In the genomic region with DNA sequence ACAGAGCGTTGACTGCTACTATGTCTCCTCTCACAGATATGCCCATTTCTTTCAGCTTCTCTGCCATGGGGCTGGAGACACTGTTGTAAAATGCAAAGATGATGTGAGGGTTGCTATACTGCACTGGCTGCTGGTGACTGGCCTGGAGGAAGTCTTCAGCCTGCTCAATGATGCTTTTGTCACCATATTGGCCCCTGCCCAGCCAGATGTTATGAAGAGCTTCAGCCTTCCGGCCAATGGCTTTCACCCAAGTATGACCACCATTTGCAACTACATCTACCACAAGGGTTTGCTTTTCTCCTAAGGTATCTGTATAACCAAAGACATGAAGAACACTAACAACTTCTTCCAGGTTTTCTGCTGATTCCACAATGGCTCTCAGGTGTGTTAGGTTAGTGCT, we compare ENCODE assay signal across 14 cellular contexts. TPM values are rescaled to one million over a fixed set of nuclear protein-coding genes. Genes with fewer than 3 reads are reported as not detected.
DNase-seq lines count a peak whose midpoint lies in the region; ATAC-seq and TF ChIP-seq lines count a peak whose summit lies in the region.
"Had no signal": no experiment of that assay in that cellular context is flagged by ENCODE, and none has a peak within 500 bp of the region (broad histone marks: within the 10 kb centered on the region; RNA-seq: fewer than 3 reads in every experiment).

No MANE protein-coding gene starts in this region.

- DNase-seq in activated T-cell treated with anti-CD3 and anti-CD28 coated beads, Interleukin-2, amount 50 U/mL, for 72 hours = no peak
- no peak for DNase-seq in activated T-cell treated with anti-CD3 and anti-CD28 coated beads, Interleukin-2, amount 50 U/mL, for 48 hours
- DNase-seq in WTC11 (ENCODE audit: low spot score) (no peak), hepatocyte (ENCODE audit: low spot score) (no peak), EL (no peak), lower leg skin (ENCODE audit: low spot score in 2 of 2) (no peak)
- DNase-seq: activated CD8-positive, alpha-beta memory T cell treated with anti-CD3 and anti-CD28 coated beads, Interleukin-2, amount 50 U/mL, for 48 hours; cerebellar nuclear complex; NCI-H187 treated with DMSO at 0.1 percent for 48 hours; retina; T1000; thyroid gland had no signal

- H3K36me3 ChIP-seq in hepatocyte (replicated peaks; ENCODE audit: insufficient read depth, low read depth) (no peaks in the 10 kb centered on the region), skeletal muscle satellite cell (ENCODE audit: insufficient read depth, low read length) (peaks cover 3% of the 10 kb centered on the region)
- H3K36me3 ChIP-seq: thyroid gland had no signal

- 97% methylated on average over 2 of the region's 2 CpGs for WGBS in hepatocyte (ENCODE audit: low lambda C conversion rate, missing lambda C conversion rate)
- 89 to 92% methylated on average over 2 of the region's 2 CpGs for WGBS in lower leg skin, 2 donors

- peak overlapping the region; percentile 90 for H3K4me3 ChIP-seq in hepatocyte
- H3K4me3 ChIP-seq in skeletal muscle satellite cell (ENCODE audit: low read length) = no peak overlapping the region
- H3K4me3 ChIP-seq in lower leg skin (ENCODE audit: low read depth, poor library complexity, severe bottlenecking) = no peak overlapping the region

- H3K36me3 Mint-ChIP-seq in activated T-cell treated with anti-CD3 and anti-CD28 coated beads, Interleukin-2, amount 50 U/mL, for 72 hours (ENCODE audit: insufficient read depth in 2 of 2) = peaks cover 0 to 6% of the 10 kb centered on the region in 2 donors
- H3K36me3 Mint-ChIP-seq in WTC11 = peaks cover 23% of the 10 kb centered on the region

- CTCF ChIA-PET in WTC11 (lab: Charles Lee) = interaction anchor here (1.0 to 1.4 kb wide), 2 partner anchors 31 to 544 kb away, joined by 3 to 6 read pairs; no protein-coding TSS in a partner anchor

- no peak for ATAC-seq in activated T-cell treated with anti-CD3 and anti-CD28 coated beads, Interleukin-2, amount 50 U/mL, for 72 hours (replicated peaks in 1 of 2)
- no peak for ATAC-seq in WTC11
- no peak for ATAC-seq in HG02588 (IDR thresholded peaks at IDR 0.05; ENCODE audit: unreplicated experiment)

- no peaks in the 10 kb centered on the region for H3K9me3 Mint-ChIP-seq in activated T-cell treated with anti-CD3 and anti-CD28 coated beads, Interleukin-2, amount 50 U/mL, for 72 hours
- no peaks in the 10 kb centered on the region for H3K9me3 Mint-ChIP-seq in WTC11

- H3K9ac ChIP-seq in skeletal muscle satellite cell (ENCODE audit: low read depth, low read length) = no peak overlapping the region

- POLR2A ChIA-PET in WTC11 (lab: Charles Lee) = interaction anchor here (0.6 kb wide), 1 partner anchor 23 kb away, joined by 5 read pairs; no protein-coding TSS in a partner anchor

- H3K27ac ChIP-seq in hepatocyte = peak overlapping the region; percentile 82
- H3K27ac ChIP-seq: thyroid gland had no signal

- H3K27me3 Mint-ChIP-seq in activated T-cell treated with anti-CD3 and anti-CD28 coated beads, Interleukin-2, amount 50 U/mL, for 72 hours (ENCODE audit: low read depth) = no peaks in the 10 kb centered on the region
- no peaks in the 10 kb centered on the region for H3K27me3 Mint-ChIP-seq in WTC11 (ENCODE audit: low read depth)

- peaks cover 54% of the 10 kb centered on the region for H3K4me1 Mint-ChIP-seq in activated T-cell treated with anti-CD3 and anti-CD28 coated beads, Interleukin-2, amount 50 U/mL, for 72 hours (ENCODE audit: low read depth)
- peaks cover 36% of the 10 kb centered on the region for H3K4me1 Mint-ChIP-seq in WTC11

- TF ChIP-seq POLR2A in lower leg skin (IDR thresholded peaks at IDR 0.05) = no peak

- intact Hi-C loops in lower leg skin (cut with DNase I; ENCODE audit: low total_unique reads) = no loop called here

- H3K4me2 ChIP-seq in hepatocyte (peak overlapping the region; percentile 81), skeletal muscle satellite cell (ENCODE audit: low read length) (peak overlapping the region; percentile 93)

- H3K4me3 Mint-ChIP-seq in activated T-cell treated with anti-CD3 and anti-CD28 coated beads, Interleukin-2, amount 50 U/mL, for 72 hours = peak overlapping the region; percentile 89 to 96
- H3K4me3 Mint-ChIP-seq in WTC11 = peak overlapping the region; percentile 96

- no peaks in the 10 kb centered on the region for H3K9me2 ChIP-seq in hepatocyte (replicated peaks; ENCODE audit: insufficient read depth)

- H3K27ac Mint-ChIP-seq in activated T-cell treated with anti-CD3 and anti-CD28 coated beads, Interleukin-2, amount 50 U/mL, for 72 hours = no peak overlapping the region
- H3K27ac Mint-ChIP-seq in WTC11 = no peak overlapping the region

- H4K20me1 ChIP-seq in hepatocyte (ENCODE audit: insufficient read depth, poor library complexity, severe bottlenecking) = no peaks in the 10 kb centered on the region

- H3K9me3 ChIP-seq in hepatocyte (ENCODE audit: low read depth) (no peaks in the 10 kb centered on the region), skeletal muscle satellite cell (replicated peaks; ENCODE audit: low read length) (no peaks in the 10 kb centered on the region)
- H3K9me3 ChIP-seq: thyroid gland had no signal

- H3K4me1 ChIP-seq in hepatocyte (ENCODE audit: insufficient read depth) (peaks cover 25% of the 10 kb centered on the region), skeletal muscle satellite cell (ENCODE audit: control insufficient read depth, insufficient read depth, low read length) (peaks cover 23% of the 10 kb centered on the region)

- H3K27me3 ChIP-seq in hepatocyte = no peaks in the 10 kb centered on the region
- H3K27me3 ChIP-seq in skeletal muscle satellite cell (ENCODE audit: control insufficient read depth, insufficient read depth, low read length) = no peaks in the 10 kb centered on the region
- H3K27me3 ChIP-seq: thyroid gland had no signal

- TF ChIP-seq CTCF in WTC11 (IDR thresholded peaks at IDR 0.05) (no peak), hepatocyte (IDR thresholded peaks at IDR 0.05; ENCODE audit: poor library complexity) (no peak), lower leg skin (IDR thresholded peaks at IDR 0.05) (no peak)

- H3K79me2 ChIP-seq in hepatocyte = peaks cover 22% of the 10 kb centered on the region

- H2AFZ ChIP-seq in hepatocyte = no peak overlapping the region

TF ChIP-seq in WTC11, 78 proteins besides CTCF, POLR2A, EP300 and RAD21 (continues in another document):
- TF ChIP-seq CBFB (CRISPR knock-in tag; IDR thresholded peaks at IDR 0.05; ENCODE audit: low read depth) (no peak), PRRX2 (CRISPR knock-in tag; IDR thresholded peaks at IDR 0.05) (no peak), KAT7 (CRISPR knock-in tag; IDR thresholded peaks at IDR 0.05; ENCODE audit: borderline replicate concordance) (no peak), NR2C2 (CRISPR knock-in tag; IDR thresholded peaks at IDR 0.05) (no peak)
- TF ChIP-seq, protein P1, sequence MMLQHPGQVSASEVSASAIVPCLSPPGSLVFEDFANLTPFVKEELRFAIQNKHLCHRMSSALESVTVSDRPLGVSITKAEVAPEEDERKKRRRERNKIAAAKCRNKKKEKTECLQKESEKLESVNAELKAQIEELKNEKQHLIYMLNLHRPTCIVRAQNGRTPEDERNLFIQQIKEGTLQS (CRISPR knock-in tag; conservative IDR thresholded peaks at IDR 0.05) = no peak
- TF ChIP-seq, protein P2, sequence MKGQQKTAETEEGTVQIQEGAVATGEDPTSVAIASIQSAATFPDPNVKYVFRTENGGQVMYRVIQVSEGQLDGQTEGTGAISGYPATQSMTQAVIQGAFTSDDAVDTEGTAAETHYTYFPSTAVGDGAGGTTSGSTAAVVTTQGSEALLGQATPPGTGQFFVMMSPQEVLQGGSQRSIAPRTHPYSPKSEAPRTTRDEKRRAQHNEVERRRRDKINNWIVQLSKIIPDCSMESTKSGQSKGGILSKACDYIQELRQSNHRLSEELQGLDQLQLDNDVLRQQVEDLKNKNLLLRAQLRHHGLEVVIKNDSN (CRISPR knock-in tag; IDR thresholded peaks at IDR 0.05) = no peak
- TF ChIP-seq, protein P3, sequence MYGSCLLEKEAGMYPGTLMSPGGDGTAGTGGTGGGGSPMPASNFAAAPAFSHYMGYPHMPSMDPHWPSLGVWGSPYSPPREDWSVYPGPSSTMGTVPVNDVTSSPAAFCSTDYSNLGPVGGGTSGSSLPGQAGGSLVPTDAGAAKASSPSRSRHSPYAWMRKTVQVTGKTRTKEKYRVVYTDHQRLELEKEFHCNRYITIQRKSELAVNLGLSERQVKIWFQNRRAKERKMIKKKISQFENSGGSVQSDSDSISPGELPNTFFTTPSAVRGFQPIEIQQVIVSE (CRISPR knock-in tag; IDR thresholded peaks at IDR 0.05; ENCODE audit: borderline replicate concordance) = no peak
- TF ChIP-seq, protein P4, sequence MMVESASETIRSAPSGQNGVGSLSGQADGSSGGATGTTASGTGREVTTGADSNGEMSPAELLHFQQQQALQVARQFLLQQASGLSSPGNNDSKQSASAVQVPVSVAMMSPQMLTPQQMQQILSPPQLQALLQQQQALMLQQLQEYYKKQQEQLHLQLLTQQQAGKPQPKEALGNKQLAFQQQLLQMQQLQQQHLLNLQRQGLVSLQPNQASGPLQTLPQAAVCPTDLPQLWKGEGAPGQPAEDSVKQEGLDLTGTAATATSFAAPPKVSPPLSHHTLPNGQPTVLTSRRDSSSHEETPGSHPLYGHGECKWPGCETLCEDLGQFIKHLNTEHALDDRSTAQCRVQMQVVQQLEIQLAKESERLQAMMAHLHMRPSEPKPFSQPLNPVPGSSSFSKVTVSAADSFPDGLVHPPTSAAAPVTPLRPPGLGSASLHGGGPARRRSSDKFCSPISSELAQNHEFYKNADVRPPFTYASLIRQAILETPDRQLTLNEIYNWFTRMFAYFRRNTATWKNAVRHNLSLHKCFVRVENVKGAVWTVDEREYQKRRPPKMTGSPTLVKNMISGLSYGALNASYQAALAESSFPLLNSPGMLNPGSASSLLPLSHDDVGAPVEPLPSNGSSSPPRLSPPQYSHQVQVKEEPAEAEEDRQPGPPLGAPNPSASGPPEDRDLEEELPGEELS (CRISPR knock-in tag; IDR thresholded peaks at IDR 0.05) = no peak

RNA-seq across cellular contexts. Expression of a gene that starts 1.6 kb away (rescaled TPM):
- total RNA-seq in activated T-cell treated with anti-CD3 and anti-CD28 coated beads, Interleukin-2, amount 50 U/mL, for 72 hours = 1 to 10 TPM; 3.5 to 5.1 TPM
- 4.7 to 5.5 TPM (median 5.5 TPM) in 3 replicates for total RNA-seq in WTC11 (2021)
- 5.9 and 9.9 TPM in 2 replicates for total RNA-seq in hepatocyte
- 2.4 and 3.9 TPM in 2 replicates for polyA plus RNA-seq in hepatocyte
- total RNA-seq in skeletal muscle satellite cell (2012; rRNA removed) = 4.4 and 4.8 TPM in 2 replicates
- 1 to 10 TPM; 3.5 to 9.7 (median 5.9) TPM for total RNA-seq in lower leg skin

RNA-seq across cellular contexts. Expression of a gene that starts 21.7 kb away (rescaled TPM):
- 100 to 1,000 TPM; 107 to 124 TPM for total RNA-seq in activated T-cell treated with anti-CD3 and anti-CD28 coated beads, Interleukin-2, amount 50 U/mL, for 72 hours
- total RNA-seq in WTC11 (2021) (203 to 228 TPM (median 219 TPM) in 3 replicates), hepatocyte (117 and 118 TPM in 2 replicates), lower leg skin (10 to 100 TPM; 28.5 to 59.8 (median 44.3) TPM)
- 213 and 217 TPM in 2 replicates for polyA plus RNA-seq in hepatocyte
- total RNA-seq in skeletal muscle satellite cell (2012; rRNA removed) = 100 and 106 TPM in 2 replicates

RNA-seq across cellular contexts. Expression of a gene that starts 21.9 kb away (rescaled TPM):
- total RNA-seq in activated T-cell treated with anti-CD3 and anti-CD28 coated beads, Interleukin-2, amount 50 U/mL, for 72 hours = 10 to 100 TPM; 64.5 to 66.6 TPM
- total RNA-seq in WTC11 (2021) (72.2 to 84.4 TPM (median 75.7 TPM) in 3 replicates), hepatocyte (67.4 and 70.0 TPM in 2 replicates), lower leg skin (10 to 100 TPM; 19.1 to 31.7 (median 25.7) TPM)
- polyA plus RNA-seq in hepatocyte = 59.9 and 69.2 TPM in 2 replicates
- 60.9 and 71.5 TPM in 2 replicates for total RNA-seq in skeletal muscle satellite cell (2012; rRNA removed)
